ENCODE assay signal across 8 cellular contexts in genomic region chr9:33448159-33448511, GRCh38. TPM values are rescaled to one million over a fixed set of nuclear protein-coding genes. Genes with fewer than 3 reads are reported as not detected.
DNase-seq lines count a peak whose midpoint lies in the region; ATAC-seq and TF ChIP-seq lines count a peak whose summit lies in the region.

No MANE protein-coding gene starts in this region.

- H3K4me3 ChIP-seq in right lobe of liver (peak overlapping the region in 2 of 3 donors; percentile 73), thymus (ENCODE audit: low read length) (peak overlapping the region; percentile 74), colonic mucosa (no peak overlapping the region)

- no peaks in the 10 kb centered on the region for H3K9me3 Mint-ChIP-seq in activated naive CD4-positive, alpha-beta T cell treated with anti-CD3 and anti-CD28 coated beads for 36 hours
- no peaks in the 10 kb centered on the region for H3K9me3 Mint-ChIP-seq in activated T-helper 2 cell treated with anti-CD3 and anti-CD28 coated beads, Interferon-gamma antibody, Interleukin-2, Interleukin-4, amounts not matched to agents 10 μg/mL and 5 μg/mL and 100 μg/mL, durations not matched to agents 14 hours and 24 hours and 36 hours

- DNase-seq in activated naive CD4-positive, alpha-beta T cell treated with anti-CD3 and anti-CD28 coated beads for 36 hours: no peak
- no peak for DNase-seq in activated naive CD4-positive, alpha-beta T cell (lab: John Stamatoyannopoulos, UW)
- DNase-seq in activated T-helper 2 cell treated with anti-CD3 and anti-CD28 coated beads, Interferon-gamma antibody, Interleukin-2, Interleukin-4, amounts not matched to agents 10 μg/mL and 5 μg/mL and 100 μg/mL, durations not matched to agents 14 hours and 24 hours and 36 hours (ENCODE audit: low spot score): no peak
- DNase-seq in right lobe of liver: peak; percentile 52 to 69 (median 66)
- DNase-seq in substantia nigra (lab: John Stamatoyannopoulos, UW): no peak
- DNase-seq in GDM1 (lab: John Stamatoyannopoulos, UW): no peak
- no peak for DNase-seq in colonic mucosa

- ATAC-seq in right lobe of liver: peak; percentile 0 to 6 (median 3)

- H3K9ac ChIP-seq in colonic mucosa (ENCODE audit: low read depth in 2 of 2, low read length in 2 of 2): peak overlapping the region in 1 of 2 donors; percentile 55

- H3K27ac ChIP-seq in right lobe of liver (peak overlapping the region in 2 of 3 donors; percentile 89 to 93), thymus (ENCODE audit: low read depth) (peak overlapping the region; percentile 91), substantia nigra (ENCODE audit: low read depth, low read length, poor library complexity, severe bottlenecking) (no peak overlapping the region), colonic mucosa (no peak overlapping the region)

- CTCF ChIA-PET in activated naive CD4-positive, alpha-beta T cell treated with anti-CD3 and anti-CD28 coated beads for 36 hours (lab: Charles Lee): interaction anchor here (0.6 to 8.6 kb wide), 12 partner anchors 9 to 361 kb away, joined by 3 to 159 read pairs (median 10); partner anchors contain the start of genes AQP7 and NOL6

- WGBS in right lobe of liver (ENCODE audit: insufficient coverage, low coverage, low lambda C conversion rate, missing lambda C conversion rate): 20% methylated on average over 1 of the region's 10 CpGs
- WGBS in thymus: 64% methylated on average over 10 of the region's 10 CpGs

- no peak overlapping the region for H3K27ac Mint-ChIP-seq in activated naive CD4-positive, alpha-beta T cell treated with anti-CD3 and anti-CD28 coated beads for 36 hours
- no peak overlapping the region for H3K27ac Mint-ChIP-seq in activated T-helper 2 cell treated with anti-CD3 and anti-CD28 coated beads, Interferon-gamma antibody, Interleukin-2, Interleukin-4, amounts not matched to agents 10 μg/mL and 5 μg/mL and 100 μg/mL, durations not matched to agents 14 hours and 24 hours and 36 hours

- peaks cover 0 to 44% (median 8%) of the 10 kb centered on the region in 4 donors for H3K4me1 ChIP-seq in right lobe of liver
- H3K4me1 ChIP-seq in thymus (ENCODE audit: control insufficient read depth, insufficient read depth, low read length): peaks cover 35% of the 10 kb centered on the region
- peaks cover 5% of the 10 kb centered on the region for H3K4me1 ChIP-seq in colonic mucosa

- H3K27me3 Mint-ChIP-seq in activated naive CD4-positive, alpha-beta T cell treated with anti-CD3 and anti-CD28 coated beads for 36 hours (ENCODE audit: low read depth): no peaks in the 10 kb centered on the region
- no peaks in the 10 kb centered on the region for H3K27me3 Mint-ChIP-seq in activated T-helper 2 cell treated with anti-CD3 and anti-CD28 coated beads, Interferon-gamma antibody, Interleukin-2, Interleukin-4, amounts not matched to agents 10 μg/mL and 5 μg/mL and 100 μg/mL, durations not matched to agents 14 hours and 24 hours and 36 hours (ENCODE audit: low read depth)

- peak overlapping the region; percentile 86 for H3K4me3 Mint-ChIP-seq in activated naive CD4-positive, alpha-beta T cell treated with anti-CD3 and anti-CD28 coated beads for 36 hours
- H3K4me3 Mint-ChIP-seq in activated T-helper 2 cell treated with anti-CD3 and anti-CD28 coated beads, Interferon-gamma antibody, Interleukin-2, Interleukin-4, amounts not matched to agents 10 μg/mL and 5 μg/mL and 100 μg/mL, durations not matched to agents 14 hours and 24 hours and 36 hours (ENCODE audit: low read depth): peak overlapping the region; percentile 69

- TF ChIP-seq CTCF in right lobe of liver (IDR thresholded peaks at IDR 0.05) (no peak), colonic mucosa (IDR thresholded peaks at IDR 0.05) (no peak)

- H3K9me3 ChIP-seq in right lobe of liver (no peaks in the 10 kb centered on the region), thymus (ENCODE audit: control insufficient read depth) (no peaks in the 10 kb centered on the region), colonic mucosa (no peaks in the 10 kb centered on the region)

- no peaks in the 10 kb centered on the region for H3K36me3 Mint-ChIP-seq in activated naive CD4-positive, alpha-beta T cell treated with anti-CD3 and anti-CD28 coated beads for 36 hours (ENCODE audit: low read depth)
- H3K36me3 Mint-ChIP-seq in activated T-helper 2 cell treated with anti-CD3 and anti-CD28 coated beads, Interferon-gamma antibody, Interleukin-2, Interleukin-4, amounts not matched to agents 10 μg/mL and 5 μg/mL and 100 μg/mL, durations not matched to agents 14 hours and 24 hours and 36 hours (ENCODE audit: low read depth): no peaks in the 10 kb centered on the region

- intact Hi-C loops in activated naive CD4-positive, alpha-beta T cell treated with anti-CD3 and anti-CD28 coated beads for 36 hours (cut with micrococcal nuclease): loop anchor here (5.0 kb wide), 1 partner anchor 729 kb away; the partner anchor contains the start of gene UBAP1
- intact Hi-C loops in activated T-helper 2 cell treated with anti-CD3 and anti-CD28 coated beads, Interferon-gamma antibody, Interleukin-2, Interleukin-4, amounts not matched to agents 10 μg/mL and 5 μg/mL and 100 μg/mL, durations not matched to agents 14 hours and 24 hours and 36 hours (cut with micrococcal nuclease): no loop called here
- intact Hi-C loops in right lobe of liver (cut with DNase I): no loop called here
- intact Hi-C loops in colonic mucosa (cut with DNase I): no loop called here

- peaks cover 0 to 12% (median 0%) of the 10 kb centered on the region in 4 donors for H3K36me3 ChIP-seq in right lobe of liver
- H3K36me3 ChIP-seq in thymus (ENCODE audit: control insufficient read depth, insufficient read depth): peaks cover 19% of the 10 kb centered on the region
- H3K36me3 ChIP-seq in colonic mucosa: no peaks in the 10 kb centered on the region

- H3K27me3 ChIP-seq in right lobe of liver (no peaks in the 10 kb centered on the region), thymus (ENCODE audit: control insufficient read depth, insufficient read depth) (no peaks in the 10 kb centered on the region), colonic mucosa (no peaks in the 10 kb centered on the region)

- TF ChIP-seq POLR2A in right lobe of liver (IDR thresholded peaks at IDR 0.05): no peak

- H3K4me1 Mint-ChIP-seq in activated naive CD4-positive, alpha-beta T cell treated with anti-CD3 and anti-CD28 coated beads for 36 hours (ENCODE audit: low read depth): peaks cover 62% of the 10 kb centered on the region
- H3K4me1 Mint-ChIP-seq in activated T-helper 2 cell treated with anti-CD3 and anti-CD28 coated beads, Interferon-gamma antibody, Interleukin-2, Interleukin-4, amounts not matched to agents 10 μg/mL and 5 μg/mL and 100 μg/mL, durations not matched to agents 14 hours and 24 hours and 36 hours (ENCODE audit: low read depth): peaks cover 35% of the 10 kb centered on the region

RNA-seq across cellular contexts. Expression of gene AQP3, which starts 0.7 kb away (rescaled TPM):
- total RNA-seq in activated naive CD4-positive, alpha-beta T cell treated with anti-CD3 and anti-CD28 coated beads for 36 hours: 1 to 10 TPM; 7.2 to 8.1 TPM
- 2.1 TPM in 2 replicates for total RNA-seq in activated T-helper 2 cell treated with anti-CD3 and anti-CD28 coated beads, Interferon-gamma antibody, Interleukin-2, Interleukin-4, amounts not matched to agents 10 μg/mL and 5 μg/mL and 100 μg/mL, durations not matched to agents 14 hours and 24 hours and 36 hours
- total RNA-seq in right lobe of liver (100 to 1,000 TPM in 3 of 6 experiments, 10 to 100 TPM in 3; 49.7 to 158 (median 109) TPM), colonic mucosa (10 to 100 TPM in 1 of 2 donors, 1 to 10 TPM in 1; 7.2 to 13.3 TPM)
- polyA plus RNA-seq in thymus: 129 TPM

RNA-seq across cellular contexts. Expression of gene NOL6, which starts 25.6 kb away (rescaled TPM):
- total RNA-seq in activated naive CD4-positive, alpha-beta T cell treated with anti-CD3 and anti-CD28 coated beads for 36 hours: 10 to 100 TPM; 38.2 to 38.6 TPM
- 61.9 and 65.3 TPM in 2 replicates for total RNA-seq in activated T-helper 2 cell treated with anti-CD3 and anti-CD28 coated beads, Interferon-gamma antibody, Interleukin-2, Interleukin-4, amounts not matched to agents 10 μg/mL and 5 μg/mL and 100 μg/mL, durations not matched to agents 14 hours and 24 hours and 36 hours
- total RNA-seq in right lobe of liver (10 to 100 TPM; 12.3 to 26.1 (median 15.4) TPM), colonic mucosa (10 to 100 TPM; 11.5 to 29.3 TPM)
- 29.5 TPM for polyA plus RNA-seq in thymus

RNA-seq across cellular contexts. Expression of gene AQP7, which starts 45.8 kb away (rescaled TPM):
- total RNA-seq in activated naive CD4-positive, alpha-beta T cell treated with anti-CD3 and anti-CD28 coated beads for 36 hours: not detected
- not detected in 2 replicates for total RNA-seq in activated T-helper 2 cell treated with anti-CD3 and anti-CD28 coated beads, Interferon-gamma antibody, Interleukin-2, Interleukin-4, amounts not matched to agents 10 μg/mL and 5 μg/mL and 100 μg/mL, durations not matched to agents 14 hours and 24 hours and 36 hours
- total RNA-seq in right lobe of liver (10 to 100 TPM; 10.4 to 25.1 (median 16.6) TPM), colonic mucosa (10 to 100 TPM in 1 of 2 donors, 1 to 10 TPM in 1; 7.4 to 12.5 TPM)
- 1.3 TPM for polyA plus RNA-seq in thymus

Comparison
In these comparisons a context has a peak if more than half of its experiments do, and no peak if none do; other contexts are left out.
1. DNase-seq: peak in right lobe of liver (3 of 3); none in activated naive CD4-positive, alpha-beta T cell treated with anti-CD3 and anti-CD28 coated beads for 36 hours (single experiment), activated naive CD4-positive, alpha-beta T cell (0 of 4), activated T-helper 2 cell treated with anti-CD3 and anti-CD28 coated beads, Interferon-gamma antibody, Interleukin-2, Interleukin-4, amounts not matched to agents 10 μg/mL and 5 μg/mL and 100 μg/mL, durations not matched to agents 14 hours and 24 hours and 36 hours (single experiment), substantia nigra (0 of 49), GDM1 (single experiment) and colonic mucosa (single experiment).
2. H3K27ac ChIP-seq: peak in right lobe of liver (2 of 3) and thymus (single experiment); none in substantia nigra (single experiment) and colonic mucosa (single experiment).